In the genomic region with DNA sequence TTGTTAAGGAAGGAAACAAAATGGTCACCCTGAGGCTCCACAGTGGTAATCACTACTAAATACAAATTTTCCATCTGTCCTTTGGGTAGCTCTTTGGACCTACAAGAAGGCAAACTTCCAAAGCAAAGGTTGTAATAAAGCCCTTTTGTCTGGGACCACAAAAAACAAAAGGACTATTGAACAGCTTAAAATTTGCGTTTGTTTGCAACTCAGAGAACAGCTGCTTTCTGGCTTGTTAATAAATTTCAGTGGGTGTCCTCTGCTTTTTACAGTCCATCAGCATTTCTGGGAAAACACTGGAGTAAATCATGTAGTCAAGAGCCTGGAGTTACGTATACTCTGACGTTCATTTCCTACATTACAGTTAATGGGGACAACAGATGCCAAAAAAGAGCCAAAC, we compare ENCODE assay signal across 18 cellular contexts.
"Had no signal": no experiment of that assay in that cellular context is flagged by ENCODE, and none has a peak within 500 bp of the region (broad histone marks: within the 10 kb centered on the region; RNA-seq: fewer than 3 reads in every experiment).

No MANE protein-coding gene starts in this region.

- H3K27me3 Mint-ChIP-seq: activated B cell treated with CpG ODN at 0.5 μM for 24 hours; activated CD4-positive, alpha-beta memory T cell treated with anti-CD3 and anti-CD28 coated beads for 36 hours; activated naive CD8-positive, alpha-beta T cell; memory B cell; naive B cell had no signal

- H3K4me1 ChIP-seq: left lung, thyroid gland had no signal

- H3K9me3 Mint-ChIP-seq: activated CD4-positive, alpha-beta memory T cell treated with anti-CD3 and anti-CD28 coated beads for 36 hours; activated T-helper 1 cell treated with anti-CD3 and anti-CD28 coated beads, Interleukin-12 subunit alpha, Interleukin-12 subunit beta, Interleukin-2, Interleukin-4 antibody, amounts not matched to agents 30 ng/mL and 10 ng/mL and 1 ng/mL, durations not matched to agents 14 hours and 24 hours and 36 hours; memory B cell had no signal

- H3K27ac ChIP-seq: left lung, thyroid gland had no signal

- H3K9me3 ChIP-seq: left lung, thyroid gland had no signal

- H3K27me3 ChIP-seq: thyroid gland had no signal

- H3K4me1 Mint-ChIP-seq: activated B cell treated with CpG ODN at 0.5 μM for 24 hours, memory B cell, naive B cell had no signal

- ATAC-seq: esophagus mucosa, left lung had no signal

- H3K36me3 ChIP-seq: left lung, thyroid gland had no signal

- H3K4me3 Mint-ChIP-seq: activated B cell treated with CpG ODN at 0.5 μM for 24 hours; activated CD4-positive, alpha-beta memory T cell treated with anti-CD3 and anti-CD28 coated beads for 36 hours; activated naive CD8-positive, alpha-beta T cell; activated T-helper 1 cell treated with anti-CD3 and anti-CD28 coated beads, Interleukin-12 subunit alpha, Interleukin-12 subunit beta, Interleukin-2, Interleukin-4 antibody, amounts not matched to agents 30 ng/mL and 10 ng/mL and 1 ng/mL, durations not matched to agents 14 hours and 24 hours and 36 hours; memory B cell; naive B cell had no signal

- H3K4me3 ChIP-seq: left lung, thyroid gland had no signal

- H3K36me3 Mint-ChIP-seq: activated CD4-positive, alpha-beta memory T cell treated with anti-CD3 and anti-CD28 coated beads for 36 hours; activated naive CD8-positive, alpha-beta T cell; memory B cell; naive B cell had no signal

- DNase-seq: activated B cell treated with CpG ODN at 0.5 μM for 24 hours; activated CD4-positive, alpha-beta memory T cell treated with anti-CD3 and anti-CD28 coated beads for 36 hours; activated CD4-positive, alpha-beta T cell treated with anti-CD3 and anti-CD28 coated beads for 4 hours; activated T-cell treated with anti-CD3 and anti-CD28 coated beads for 4 hours; effector CD4-positive, alpha-beta T cell; hypothalamus; islet precursor cell; left lung; naive B cell; stimulated activated CD4-positive, alpha-beta T cell treated with anti-CD3 and anti-CD28 coated beads, Interleukin-12 subunit alpha, Interleukin-12 subunit beta, amount 100 ng/mL, for 4 hours; stimulated activated CD4-positive, alpha-beta T cell treated with anti-CD3 and anti-CD28 coated beads, Interleukin-1b, Interleukin-23, amount 100 ng/mL, for 48 hours; stimulated activated CD8-positive, alpha-beta memory T cell treated with anti-CD3 and anti-CD28 coated beads, Interleukin-4, amount 100 ng/mL, for 48 hours; stimulated activated naive CD4-positive, alpha-beta T cell; thyroid gland had no signal

- H3K27ac Mint-ChIP-seq: activated B cell treated with CpG ODN at 0.5 μM for 24 hours; activated CD4-positive, alpha-beta memory T cell treated with anti-CD3 and anti-CD28 coated beads for 36 hours; activated naive CD8-positive, alpha-beta T cell; activated T-helper 1 cell treated with anti-CD3 and anti-CD28 coated beads, Interleukin-12 subunit alpha, Interleukin-12 subunit beta, Interleukin-2, Interleukin-4 antibody, amounts not matched to agents 30 ng/mL and 10 ng/mL and 1 ng/mL, durations not matched to agents 14 hours and 24 hours and 36 hours; memory B cell; naive B cell had no signal
